ENCODE assay signal across 13 cellular contexts in the genomic region with DNA sequence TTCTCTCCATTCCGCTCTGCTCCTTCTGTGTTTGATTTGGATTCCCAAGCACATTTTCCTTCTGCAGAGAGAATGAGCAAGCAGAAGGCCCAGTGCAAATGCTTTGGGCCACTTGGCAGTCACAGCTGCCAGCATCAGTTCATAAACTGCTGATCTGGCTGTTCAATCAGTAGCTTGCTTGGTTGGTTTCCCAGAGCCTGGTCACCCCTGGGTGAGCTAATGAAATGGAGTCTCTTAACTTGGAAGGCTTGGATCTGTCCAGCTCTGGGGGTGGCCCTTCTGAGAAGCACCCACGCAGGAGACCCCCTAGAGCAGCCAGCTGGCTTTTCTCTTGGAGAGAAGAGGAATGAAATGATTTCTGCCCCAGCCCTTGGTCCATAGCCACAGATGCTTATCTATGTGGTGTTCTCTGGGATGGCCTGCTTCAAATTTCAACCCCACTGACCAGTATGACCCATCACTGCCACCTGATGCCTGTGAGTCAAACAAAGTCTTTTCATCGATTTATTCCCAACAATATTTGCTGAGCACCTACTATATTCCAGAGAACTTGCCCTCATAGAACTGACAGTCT. TPM values are rescaled to one million over a fixed set of nuclear protein-coding genes. Genes with fewer than 3 reads are reported as not detected.
A peak's percentile ranks its signal among the peaks of the same experiment; 100 is the strongest.
DNase-seq lines count a peak whose midpoint lies in the region; ATAC-seq and TF ChIP-seq lines count a peak whose summit lies in the region.
"Had no signal": no experiment of that assay in that cellular context is flagged by ENCODE, and none has a peak within 500 bp of the region (broad histone marks: within the 10 kb centered on the region; RNA-seq: fewer than 3 reads in every experiment).

No MANE protein-coding gene starts in this region.

- H3K36me3 ChIP-seq in left ventricle myocardium inferior (no peaks in the 10 kb centered on the region), lung (ENCODE audit: control insufficient read depth in 2 of 2, insufficient read depth in 2 of 2, low read length in 2 of 2) (no peaks in the 10 kb centered on the region), brain microvascular endothelial cell (replicated peaks) (no peaks in the 10 kb centered on the region)
- H3K36me3 ChIP-seq: esophagus squamous epithelium, HAP-1 had no signal

- peaks cover 34% of the 10 kb centered on the region for H3K4me1 ChIP-seq in left ventricle myocardium inferior
- peaks cover 2 to 3% of the 10 kb centered on the region in 2 donors for H3K4me1 ChIP-seq in lung (ENCODE audit: control insufficient read depth in 2 of 2, insufficient read depth in 2 of 2, low read length in 2 of 2)
- H3K4me1 ChIP-seq: HAP-1 had no signal

- H3K27ac ChIP-seq in left ventricle myocardium inferior (replicated peaks) (no peak overlapping the region), coronary artery (no peak overlapping the region), lung (ENCODE audit: low read depth in 1 of 2, low read length in 1 of 2) (no peak overlapping the region), brain microvascular endothelial cell (no peak overlapping the region)
- H3K27ac ChIP-seq: esophagus squamous epithelium had no signal

- peak; percentile 30 for DNase-seq in left ventricle myocardium inferior
- no peak for DNase-seq in cardiac septum (ENCODE audit: low spot score)
- peak; percentile 66 for DNase-seq in coronary artery (ENCODE audit: low spot score)
- DNase-seq in lung (ENCODE audit: low spot score) = peak; percentile 48
- no peak for DNase-seq in brain microvascular endothelial cell
- DNase-seq in activated CD4-positive, CD25-positive, alpha-beta regulatory T cell (lab: John Stamatoyannopoulos, UW) = no peak
- DNase-seq: cerebellar nuclear complex, esophagus squamous epithelium, NCI-H1694 treated with DMSO at 0.1 percent for 48 hours had no signal

- H3K27me3 ChIP-seq in left ventricle myocardium inferior (ENCODE audit: low read depth) (peaks cover 12% of the 10 kb centered on the region), lung (ENCODE audit: control insufficient read depth, insufficient read depth) (no peaks in the 10 kb centered on the region), brain microvascular endothelial cell (replicated peaks) (peaks cover 2% of the 10 kb centered on the region)

- no peak for TF ChIP-seq CTCF in left ventricle myocardium inferior (IDR thresholded peaks at IDR 0.05; ENCODE audit: borderline replicate concordance)
- no peak for TF ChIP-seq CTCF in coronary artery (IDR thresholded peaks at IDR 0.05)
- no peak for TF ChIP-seq CTCF in lung (IDR thresholded peaks at IDR 0.05; ENCODE audit: control extremely low read depth, extremely low read depth)
- TF ChIP-seq CTCF in brain microvascular endothelial cell (IDR thresholded peaks at IDR 0.05; ENCODE audit: low read depth, low read length, missing control alignments) = no peak

- intact Hi-C loops in left ventricle myocardium inferior (cut with micrococcal nuclease) (no loop called here), cardiac septum (cut with DNase I) (no loop called here)

- ATAC-seq in lung (ENCODE audit: insufficient read depth, low FRiP score) (no peak), HG03457 (IDR thresholded peaks at IDR 0.05; ENCODE audit: unreplicated experiment) (no peak), HG03159 (IDR thresholded peaks at IDR 0.05; ENCODE audit: unreplicated experiment) (no peak)

- no peak overlapping the region for H3K4me3 ChIP-seq in left ventricle myocardium inferior
- no peak overlapping the region for H3K4me3 ChIP-seq in coronary artery
- no peak overlapping the region for H3K4me3 ChIP-seq in lung
- H3K4me3 ChIP-seq in brain microvascular endothelial cell (ENCODE audit: low read depth, low read length) = no peak overlapping the region
- H3K4me3 ChIP-seq: esophagus squamous epithelium, HAP-1 had no signal

- H3K9me3 ChIP-seq in left ventricle myocardium inferior (replicated peaks) = no peaks in the 10 kb centered on the region
- H3K9me3 ChIP-seq in lung (ENCODE audit: control insufficient read depth in 2 of 2, insufficient read depth in 1 of 2, low read length in 1 of 2) = no peaks in the 10 kb centered on the region
- H3K9me3 ChIP-seq: esophagus squamous epithelium, HAP-1 had no signal

- in situ Hi-C loops in brain microvascular endothelial cell (cut with HindIII; ENCODE audit: low pct_ligation_motif_present, low sequenced_read_pairs) = no loop called here

- WGBS in lung, 2 donors = 86 to 93% methylated on average over 3 of the region's 3 CpGs

RNA-seq across cellular contexts. Expression of gene FAIM2, which starts 30.3 kb away (rescaled TPM):
- total RNA-seq in left ventricle myocardium inferior (7.4 TPM), cardiac septum (1.7 TPM), lung (1 to 10 TPM in 1 of 2 donors, under 1 TPM in 1; 0.57 to 1.4 TPM)
- under 1 TPM; 0.46 to 0.53 TPM for polyA plus RNA-seq in lung
- total RNA-seq: G401 had no signal

RNA-seq across cellular contexts. Expression of gene BCDIN3D, which starts 30.5 kb away (rescaled TPM):
- total RNA-seq in left ventricle myocardium inferior = 2.9 TPM
- 2.6 TPM for total RNA-seq in cardiac septum
- total RNA-seq in lung = 1 to 10 TPM; 2.6 to 4.4 TPM
- 1 to 10 TPM; 2.6 to 3.4 TPM for polyA plus RNA-seq in lung

RNA-seq across cellular contexts. Expression of gene NCKAP5L, which starts 45.2 kb away (rescaled TPM):
- 25.5 TPM for total RNA-seq in left ventricle myocardium inferior
- 26.5 TPM for total RNA-seq in cardiac septum
- total RNA-seq in lung = 10 to 100 TPM; 20.9 to 30.8 TPM
- polyA plus RNA-seq in lung = 10 to 100 TPM; 15.7 to 19.2 TPM

Comparison
In these comparisons a context has a peak if more than half of its experiments do, and no peak if none do; other contexts are left out.
1. DNase-seq: peak in left ventricle myocardium inferior (single experiment), coronary artery (single experiment) and lung (single experiment); none in cardiac septum (single experiment), brain microvascular endothelial cell (single experiment) and activated CD4-positive, CD25-positive, alpha-beta regulatory T cell (0 of 4).